ENCODE assay signal across 1 cellular context in the genomic region with DNA sequence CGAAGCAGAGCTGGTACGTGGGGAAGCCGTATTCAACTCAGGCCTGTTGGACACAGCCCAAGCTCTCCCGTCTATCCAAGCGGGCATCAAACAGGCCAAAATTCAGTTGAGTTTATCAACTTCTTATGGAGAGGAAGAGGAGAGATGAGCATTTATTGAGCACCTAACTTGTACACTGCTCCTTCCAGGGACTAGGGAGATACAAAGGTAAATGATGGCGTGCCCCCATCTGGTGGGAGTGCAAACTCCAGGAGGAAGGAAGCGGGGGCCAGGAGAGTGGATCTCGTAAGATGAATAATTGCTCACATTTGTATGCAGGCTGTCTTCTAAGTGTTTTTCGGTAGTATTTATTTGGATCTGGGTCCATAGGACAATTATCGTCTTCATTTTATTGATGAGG.
TF ChIP-seq lines count a peak whose summit lies in the region.

No MANE protein-coding gene starts in this region.

TF ChIP-seq in WTC11, 78 proteins besides CTCF, POLR2A, EP300 and RAD21 (continued from another document):
- TF ChIP-seq, protein P1, sequence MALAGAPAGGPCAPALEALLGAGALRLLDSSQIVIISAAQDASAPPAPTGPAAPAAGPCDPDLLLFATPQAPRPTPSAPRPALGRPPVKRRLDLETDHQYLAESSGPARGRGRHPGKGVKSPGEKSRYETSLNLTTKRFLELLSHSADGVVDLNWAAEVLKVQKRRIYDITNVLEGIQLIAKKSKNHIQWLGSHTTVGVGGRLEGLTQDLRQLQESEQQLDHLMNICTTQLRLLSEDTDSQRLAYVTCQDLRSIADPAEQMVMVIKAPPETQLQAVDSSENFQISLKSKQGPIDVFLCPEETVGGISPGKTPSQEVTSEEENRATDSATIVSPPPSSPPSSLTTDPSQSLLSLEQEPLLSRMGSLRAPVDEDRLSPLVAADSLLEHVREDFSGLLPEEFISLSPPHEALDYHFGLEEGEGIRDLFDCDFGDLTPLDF (CRISPR knock-in tag; IDR thresholded peaks at IDR 0.05), result no peak
- TF ChIP-seq, protein P2, sequence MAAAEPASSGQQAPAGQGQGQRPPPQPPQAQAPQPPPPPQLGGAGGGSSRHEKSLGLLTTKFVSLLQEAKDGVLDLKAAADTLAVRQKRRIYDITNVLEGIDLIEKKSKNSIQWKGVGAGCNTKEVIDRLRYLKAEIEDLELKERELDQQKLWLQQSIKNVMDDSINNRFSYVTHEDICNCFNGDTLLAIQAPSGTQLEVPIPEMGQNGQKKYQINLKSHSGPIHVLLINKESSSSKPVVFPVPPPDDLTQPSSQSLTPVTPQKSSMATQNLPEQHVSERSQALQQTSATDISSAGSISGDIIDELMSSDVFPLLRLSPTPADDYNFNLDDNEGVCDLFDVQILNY (CRISPR knock-in tag; IDR thresholded peaks at IDR 0.05), result no peak
- TF ChIP-seq, protein P3, sequence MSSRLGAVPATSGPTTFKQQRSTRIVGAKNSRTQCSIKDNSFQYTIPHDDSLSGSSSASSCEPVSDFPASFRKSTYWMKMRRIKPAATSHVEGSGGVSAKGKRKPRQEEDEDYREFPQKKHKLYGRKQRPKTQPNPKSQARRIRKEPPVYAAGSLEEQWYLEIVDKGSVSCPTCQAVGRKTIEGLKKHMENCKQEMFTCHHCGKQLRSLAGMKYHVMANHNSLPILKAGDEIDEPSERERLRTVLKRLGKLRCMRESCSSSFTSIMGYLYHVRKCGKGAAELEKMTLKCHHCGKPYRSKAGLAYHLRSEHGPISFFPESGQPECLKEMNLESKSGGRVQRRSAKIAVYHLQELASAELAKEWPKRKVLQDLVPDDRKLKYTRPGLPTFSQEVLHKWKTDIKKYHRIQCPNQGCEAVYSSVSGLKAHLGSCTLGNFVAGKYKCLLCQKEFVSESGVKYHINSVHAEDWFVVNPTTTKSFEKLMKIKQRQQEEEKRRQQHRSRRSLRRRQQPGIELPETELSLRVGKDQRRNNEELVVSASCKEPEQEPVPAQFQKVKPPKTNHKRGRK (CRISPR knock-in tag; IDR thresholded peaks at IDR 0.05; ENCODE audit: borderline replicate concordance), result no peak
- no peak for TF ChIP-seq OVOL2 (CRISPR knock-in tag; IDR thresholded peaks at IDR 0.05; ENCODE audit: borderline replicate concordance)
